8 cellular contexts compared by ENCODE assay signal in genomic region chr2:70115646-70116442, GRCh38. TPM values are rescaled to one million over a fixed set of nuclear protein-coding genes. Genes with fewer than 3 reads are reported as not detected.
A peak's percentile ranks its signal among the peaks of the same experiment; 100 is the strongest.
DNase-seq lines count a peak whose midpoint lies in the region; ATAC-seq and TF ChIP-seq lines count a peak whose summit lies in the region.

No MANE protein-coding gene starts in this region.

- H3K9ac ChIP-seq in mesenchymal stem cell (ENCODE audit: low read length): no peak overlapping the region

- H3K79me2 ChIP-seq in DOHH2 (ENCODE audit: control insufficient read depth, low read length): no peaks in the 10 kb centered on the region

- peak; percentile 52 for ATAC-seq in GM21381 (IDR thresholded peaks at IDR 0.05; ENCODE audit: unreplicated experiment)
- ATAC-seq in gastroesophageal sphincter: no peak

- no peak overlapping the region for H3K18ac ChIP-seq in mesenchymal stem cell (ENCODE audit: low read depth in 1 of 2, low read length in 2 of 2)

- H3K4ac ChIP-seq in mesenchymal stem cell (ENCODE audit: low read depth in 1 of 2, low read length in 2 of 2): no peak overlapping the region

- DNase-seq in NCI-H526 treated with DMSO at 0.1 percent for 48 hours (lab: John Stamatoyannopoulos, UW): peak; percentile 52
- no peak for DNase-seq in mesenchymal stem cell
- DNase-seq in activated gamma-delta T cell (lab: John Stamatoyannopoulos, UW): no peak
- DNase-seq in NCI-H1105 treated with DMSO at 0.1 percent for 48 hours (lab: John Stamatoyannopoulos, UW): no peak
- DNase-seq in NCI-H2196 treated with DMSO at 0.1 percent for 48 hours (lab: John Stamatoyannopoulos, UW; ENCODE audit: unreplicated experiment): no peak

- no peak for TF ChIP-seq EP300 in gastroesophageal sphincter (IDR thresholded peaks at IDR 0.05)

- no peak overlapping the region for H2BK12ac ChIP-seq in mesenchymal stem cell (ENCODE audit: low read length in 2 of 2)

- TF ChIP-seq CTCF in DOHH2 (IDR thresholded peaks at IDR 0.05; ENCODE audit: low read depth, low read length, poor library complexity, severe bottlenecking): no peak
- no peak for TF ChIP-seq CTCF in gastroesophageal sphincter (IDR thresholded peaks at IDR 0.05)

- no peaks in the 10 kb centered on the region for H4K20me1 ChIP-seq in DOHH2 (ENCODE audit: control insufficient read depth, insufficient read depth, low read depth, low read length)

- TF ChIP-seq POLR2A in gastroesophageal sphincter (IDR thresholded peaks at IDR 0.05): no peak

- no peak overlapping the region for H2BK120ac ChIP-seq in mesenchymal stem cell (ENCODE audit: low read depth, low read length)

- H3K79me1 ChIP-seq in mesenchymal stem cell (replicated peaks; ENCODE audit: low read length, poor library complexity, severe bottlenecking): peaks cover 4% of the 10 kb centered on the region

- H3K4me2 ChIP-seq in DOHH2 (ENCODE audit: low read length) (peak overlapping the region; percentile 10), mesenchymal stem cell (ENCODE audit: low read length, poor library complexity, severe bottlenecking) (no peak overlapping the region)

- peaks cover 13% of the 10 kb centered on the region for H3F3A ChIP-seq in DOHH2 (ENCODE audit: control insufficient read depth, insufficient read depth)

- H2AFZ ChIP-seq in mesenchymal stem cell (ENCODE audit: low read depth, low read length): no peak overlapping the region

- no peaks in the 10 kb centered on the region for H3K27me3 ChIP-seq in DOHH2 (ENCODE audit: control insufficient read depth, low read length)
- H3K27me3 ChIP-seq in mesenchymal stem cell (ENCODE audit: control insufficient read depth in 1 of 2, insufficient read depth in 1 of 2, low read length in 2 of 2): no peaks in the 10 kb centered on the region
- no peaks in the 10 kb centered on the region for H3K27me3 ChIP-seq in gastroesophageal sphincter

- no peak overlapping the region for H2BK5ac ChIP-seq in mesenchymal stem cell (ENCODE audit: low read depth, low read length, poor library complexity, severe bottlenecking)

- no peak overlapping the region for H4K91ac ChIP-seq in mesenchymal stem cell (ENCODE audit: low read length)

- H2AK5ac ChIP-seq in mesenchymal stem cell (ENCODE audit: low read length, severe bottlenecking): no peak overlapping the region

- no peak overlapping the region for H3K27ac ChIP-seq in DOHH2 (ENCODE audit: low read depth, low read length)
- H3K27ac ChIP-seq in mesenchymal stem cell (ENCODE audit: low read length, poor library complexity, severe bottlenecking): no peak overlapping the region
- H3K27ac ChIP-seq in gastroesophageal sphincter: peak overlapping the region in 1 of 4 donors; percentile 29

- no peaks in the 10 kb centered on the region for H3K36me3 ChIP-seq in DOHH2 (ENCODE audit: control insufficient read depth, low read length)
- H3K36me3 ChIP-seq in mesenchymal stem cell (ENCODE audit: control insufficient read depth in 1 of 2, insufficient read depth in 2 of 2, low read depth in 1 of 2, low read length in 2 of 2): no peaks in the 10 kb centered on the region
- no peaks in the 10 kb centered on the region for H3K36me3 ChIP-seq in gastroesophageal sphincter

- no peak overlapping the region for H3K23ac ChIP-seq in mesenchymal stem cell (ENCODE audit: low read length in 2 of 2)

- H2BK15ac ChIP-seq in mesenchymal stem cell (ENCODE audit: low read depth, poor library complexity, severe bottlenecking): peak overlapping the region; percentile 34

- 87% methylated on average over 8 of the region's 8 CpGs for WGBS in mesenchymal stem cell
- WGBS in gastroesophageal sphincter (ENCODE audit: low coverage in 1 of 2), 2 donors: 82% methylated on average over 3 of the region's 8 CpGs; no CpG with 5 or more reads in 1 of the 2 donors

- H3K4me1 ChIP-seq in DOHH2 (ENCODE audit: control insufficient read depth, low read length): peaks cover 69% of the 10 kb centered on the region
- peaks cover 12% of the 10 kb centered on the region for H3K4me1 ChIP-seq in mesenchymal stem cell (ENCODE audit: control insufficient read depth, insufficient read depth, low read depth, low read length)
- peaks cover 0 to 14% (median 0%) of the 10 kb centered on the region in 3 donors for H3K4me1 ChIP-seq in gastroesophageal sphincter

- no peak overlapping the region for H4K8ac ChIP-seq in mesenchymal stem cell (ENCODE audit: low read length)

- no peak overlapping the region for H3K14ac ChIP-seq in mesenchymal stem cell (ENCODE audit: low read length in 2 of 2)

- no peaks in the 10 kb centered on the region for H3K9me2 ChIP-seq in DOHH2 (replicated peaks; ENCODE audit: control insufficient read depth, low read length)

- no peak overlapping the region for H3K4me3 ChIP-seq in DOHH2 (ENCODE audit: low read length)
- H3K4me3 ChIP-seq in mesenchymal stem cell (ENCODE audit: insufficient read depth in 1 of 2, low read depth in 1 of 2, low read length in 2 of 2): no peak overlapping the region
- no peak overlapping the region for H3K4me3 ChIP-seq in gastroesophageal sphincter

- no peaks in the 10 kb centered on the region for H3K9me3 ChIP-seq in DOHH2 (ENCODE audit: control insufficient read depth, insufficient read depth, low read length)
- no peaks in the 10 kb centered on the region for H3K9me3 ChIP-seq in mesenchymal stem cell (ENCODE audit: control insufficient read depth, low read length)
- H3K9me3 ChIP-seq in gastroesophageal sphincter: no peaks in the 10 kb centered on the region

RNA-seq across cellular contexts. Expression of gene PCBP1, which starts 28.6 kb away (rescaled TPM):
- polyA plus RNA-seq in mesenchymal stem cell (2013, experiment 1 of 2): 232 TPM
- 289 TPM for polyA plus RNA-seq in mesenchymal stem cell (2013, experiment 2 of 2)
- 100 to 1,000 TPM; 117 to 222 (median 167) TPM for total RNA-seq in gastroesophageal sphincter
